In genomic region chr3:142976621-142977398, GRCh38 we compare ENCODE assay signal across 1 cellular context.
TF ChIP-seq lines count a peak whose summit lies in the region.

No MANE protein-coding gene starts in this region.

TF ChIP-seq in HepG2, 621 proteins besides CTCF, POLR2A, EP300 and RAD21 (continues in another document):
- TF ChIP-seq ETS1 (CRISPR knock-in tag; IDR thresholded peaks at IDR 0.05) (no peak), ZNF142 (CRISPR knock-in tag; IDR thresholded peaks at IDR 0.05) (no peak), SPEN (CRISPR knock-in tag; IDR thresholded peaks at IDR 0.05; ENCODE audit: low read depth) (peak; percentile 39; the same call in 1 of the 2 replicates), ZNF318 (CRISPR knock-in tag; IDR thresholded peaks at IDR 0.05) (no peak), FOXK2 (IDR thresholded peaks at IDR 0.05) (no peak), SCMH1 (CRISPR knock-in tag; IDR thresholded peaks at IDR 0.05; ENCODE audit: borderline replicate concordance) (no peak), ZBTB3 (CRISPR knock-in tag; IDR thresholded peaks at IDR 0.05; ENCODE audit: borderline replicate concordance, low read depth) (no peak), ZNF382 (CRISPR knock-in tag; IDR thresholded peaks at IDR 0.05; ENCODE audit: borderline replicate concordance) (no peak), RBM39 (IDR thresholded peaks at IDR 0.05; ENCODE audit: low read depth, low read length, poor library complexity, severe bottlenecking) (no peak), PRPF4 (IDR thresholded peaks at IDR 0.05; ENCODE audit: low read depth, low read length, poor library complexity, severe bottlenecking) (no peak), JUND (CRISPR knock-in tag; IDR thresholded peaks at IDR 0.05) (peak; percentile 93), GPN1 (CRISPR knock-in tag; IDR thresholded peaks at IDR 0.05; ENCODE audit: borderline replicate concordance) (no peak), KDM1A (CRISPR knock-in tag; IDR thresholded peaks at IDR 0.05) (peak; percentile 55; the same call in 1 of the 2 replicates), MAX (IDR thresholded peaks at IDR 0.05) (peak; percentile 39; the same call in 1 of the 2 replicates), ZNF674 (CRISPR knock-in tag; IDR thresholded peaks at IDR 0.05; ENCODE audit: low read depth) (no peak), MXD4 (CRISPR knock-in tag; IDR thresholded peaks at IDR 0.05) (no peak), TFDP1 (CRISPR knock-in tag; IDR thresholded peaks at IDR 0.05; ENCODE audit: borderline replicate concordance) (0 out of 2 replicates have a peak, but pooled peaks have one; percentile 15), ELF1 (CRISPR knock-in tag; IDR thresholded peaks at IDR 0.05) (peak; percentile 53), GRHL1 (CRISPR knock-in tag; conservative IDR thresholded peaks at IDR 0.05) (no peak), ISX (CRISPR knock-in tag; conservative IDR thresholded peaks at IDR 0.05) (no peak), THAP9 (CRISPR knock-in tag; IDR thresholded peaks at IDR 0.05; ENCODE audit: borderline replicate concordance) (no peak), REST (IDR thresholded peaks at IDR 0.05; ENCODE audit: borderline replicate concordance in 1 of 2, low read depth in 1 of 2, low read length in 2 of 2) (no peak), TOPORS (CRISPR knock-in tag; IDR thresholded peaks at IDR 0.05) (no peak), KAT8 (CRISPR knock-in tag; IDR thresholded peaks at IDR 0.05) (peak; percentile 51; the same call in 1 of the 2 replicates), GLI4 (CRISPR knock-in tag; IDR thresholded peaks at IDR 0.05; ENCODE audit: borderline replicate concordance) (no peak), CCAR2 (optimal IDR thresholded peaks at IDR 0.05; ENCODE audit: low read depth, low read length) (no peak), PCBP2 (optimal IDR thresholded peaks at IDR 0.05; ENCODE audit: low read depth, low read length, poor library complexity, severe bottlenecking) (no peak)
